Comparison of ENCODE assay signal across 12 cellular contexts in the genomic region with DNA sequence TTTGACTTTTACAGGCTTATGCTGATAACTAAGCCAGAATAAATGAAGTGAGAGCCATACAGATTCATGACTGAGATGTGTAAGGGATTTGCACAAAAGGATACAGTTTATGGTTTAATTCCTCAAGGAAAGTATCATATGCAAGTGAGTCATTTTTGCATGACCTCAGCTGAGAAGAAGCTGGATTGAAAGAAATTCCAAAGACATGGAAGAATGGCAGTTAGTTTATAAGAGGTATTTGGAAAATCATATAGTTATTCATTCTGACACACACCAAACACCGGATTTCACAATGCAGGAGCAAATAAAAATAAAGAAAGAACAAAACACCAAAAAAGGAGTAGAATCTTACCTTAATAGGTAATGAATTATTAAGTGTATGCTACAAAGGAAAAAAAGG.
A peak's percentile ranks its signal among the peaks of the same experiment; 100 is the strongest.
DNase-seq lines count a peak whose midpoint lies in the region; ATAC-seq and TF ChIP-seq lines count a peak whose summit lies in the region.
"Had no signal": no experiment of that assay in that cellular context is flagged by ENCODE, and none has a peak within 500 bp of the region (broad histone marks: within the 10 kb centered on the region; RNA-seq: fewer than 3 reads in every experiment).

No MANE protein-coding gene starts in this region.

- no peak for TF ChIP-seq POLR2A in stomach (IDR thresholded peaks at IDR 0.05)

- TF ChIP-seq EP300 in stomach (IDR thresholded peaks at IDR 0.05): no peak

- H3K4me1 ChIP-seq in left lung (no peaks in the 10 kb centered on the region), stomach (no peaks in the 10 kb centered on the region)

- H3K36me3 ChIP-seq in left lung (no peaks in the 10 kb centered on the region), stomach (no peaks in the 10 kb centered on the region)
- H3K36me3 ChIP-seq: BLaER1 treated with 17β-estradiol and CSF1 and Interleukin-3, amounts not matched to agents 10 nM and 100 nM had no signal

- DNase-seq in AG08396 (ENCODE audit: low spot score) (peak; percentile 53), M059J (ENCODE audit: low read depth) (peak; percentile 85), chondrocyte (ENCODE audit: low spot score) (no peak), left lung (no peak), nucleus accumbens (lab: John Stamatoyannopoulos, UW) (no peak), stomach (no peak)
- DNase-seq in activated effector memory CD4-positive, alpha-beta T cell treated with Interleukin-2 at 50 U/mL for 16 hours: no peak
- DNase-seq: activated CD8-positive, alpha-beta memory T cell treated with anti-CD3 and anti-CD28 coated beads, Interleukin-2, amount 50 U/mL, for 48 hours; GF-D8; NCI-H2227 treated with DMSO at 0.1 percent for 48 hours had no signal

- no peaks in the 10 kb centered on the region for H3K27me3 Mint-ChIP-seq in chondrocyte (ENCODE audit: low read depth)

- H3K4me1 Mint-ChIP-seq in chondrocyte (ENCODE audit: low read depth): peaks cover 29% of the 10 kb centered on the region

- no peaks in the 10 kb centered on the region for H3K9me3 Mint-ChIP-seq in chondrocyte (ENCODE audit: low read depth)

- H3K27me3 ChIP-seq in left lung (no peaks in the 10 kb centered on the region), stomach (no peaks in the 10 kb centered on the region)
- H3K27me3 ChIP-seq: BLaER1 treated with 17β-estradiol and CSF1 and Interleukin-3, amounts not matched to agents 10 nM and 100 nM had no signal

- H3K27ac ChIP-seq in left lung: no peak overlapping the region
- no peak overlapping the region for H3K27ac ChIP-seq in stomach
- H3K27ac ChIP-seq: BLaER1 treated with 17β-estradiol and CSF1 and Interleukin-3, amounts not matched to agents 10 nM and 100 nM had no signal

- H3K27ac Mint-ChIP-seq in chondrocyte (ENCODE audit: unreplicated experiment): peak overlapping the region; percentile 81

- H3K4me3 ChIP-seq in left lung (no peak overlapping the region), stomach (no peak overlapping the region)
- H3K4me3 ChIP-seq: BLaER1 treated with 17β-estradiol and CSF1 and Interleukin-3, amounts not matched to agents 10 nM and 100 nM had no signal

- no peaks in the 10 kb centered on the region for H3K36me3 Mint-ChIP-seq in chondrocyte (ENCODE audit: low read depth)

- H3K9me3 ChIP-seq in left lung (no peaks in the 10 kb centered on the region), stomach (no peaks in the 10 kb centered on the region)
- H3K9me3 ChIP-seq: BLaER1 treated with 17β-estradiol and CSF1 and Interleukin-3, amounts not matched to agents 10 nM and 100 nM had no signal

- H3K4me3 Mint-ChIP-seq in chondrocyte (ENCODE audit: unreplicated experiment): no peak overlapping the region

- peak; percentile 26 for ATAC-seq in left lung
- no peak for ATAC-seq in GM18519 (IDR thresholded peaks at IDR 0.05; ENCODE audit: low FRiP score, unreplicated experiment)

- no peak for TF ChIP-seq CTCF in chondrocyte (IDR thresholded peaks at IDR 0.05)
- TF ChIP-seq CTCF in left lung (IDR thresholded peaks at IDR 0.05): no peak
- TF ChIP-seq CTCF in stomach (IDR thresholded peaks at IDR 0.05): no peak

- intact Hi-C loops in left lung (cut with DNase I) (no loop called here), stomach (cut with DNase I; ENCODE audit: low total_unique reads) (no loop called here)

- WGBS in stomach, 5 donors: 70 to 89% (median 75%) methylated on average over 1 of the region's 1 CpG

Comparison
In these comparisons a context has a peak if more than half of its experiments do, and no peak if none do; other contexts are left out.
1. DNase-seq: peak in AG08396 (single experiment) and M059J (single experiment); none in chondrocyte (single experiment), left lung (0 of 2), nucleus accumbens (0 of 56), stomach (single experiment) and activated effector memory CD4-positive, alpha-beta T cell treated with Interleukin-2 at 50 U/mL for 16 hours (single experiment).